Comparison of ENCODE assay signal across 1 cellular context in the genomic region with DNA sequence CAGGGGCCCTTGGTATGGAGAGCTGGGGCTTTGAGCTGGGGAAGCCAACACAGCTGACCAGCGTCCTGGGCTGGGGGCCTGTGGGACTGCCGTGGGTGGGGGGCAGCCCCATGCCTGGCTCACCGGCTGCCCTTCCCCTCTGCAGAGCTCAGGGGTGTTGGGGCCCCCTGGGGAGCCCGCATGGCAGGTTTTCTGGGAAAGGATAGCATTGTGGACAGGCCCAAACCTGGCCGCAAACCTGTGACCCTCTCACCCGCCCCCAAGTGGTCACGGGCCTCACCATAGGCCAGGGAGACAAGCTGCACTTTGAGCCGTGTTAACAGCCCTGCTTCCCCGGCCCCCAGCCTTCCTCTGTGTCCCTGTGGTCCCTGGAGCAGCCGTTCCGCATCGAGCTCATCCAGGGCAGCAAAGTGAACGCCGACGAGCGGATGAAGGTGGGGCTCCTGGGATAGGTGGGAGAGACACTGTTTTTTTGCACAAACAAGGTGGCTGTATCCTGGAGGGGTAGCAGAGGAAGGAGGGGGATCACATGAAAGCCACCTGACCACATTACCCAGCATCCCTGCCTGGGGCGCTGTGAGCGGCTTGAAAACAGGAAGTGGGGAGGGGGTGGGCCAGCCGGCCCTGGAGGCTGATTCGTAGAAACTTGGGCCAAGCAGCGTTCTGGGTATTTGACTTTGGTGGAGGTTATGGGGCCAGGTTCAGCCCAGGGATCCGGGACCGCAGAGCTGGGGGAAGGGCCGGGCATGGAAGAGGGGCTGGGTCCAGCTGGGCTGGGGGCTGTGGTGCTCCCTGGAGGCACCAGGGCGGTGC.
A peak's percentile ranks its signal among the peaks of the same experiment; 100 is the strongest.
TF ChIP-seq lines count a peak whose summit lies in the region.

No MANE protein-coding gene starts in this region.

TF ChIP-seq in HepG2, 621 proteins besides CTCF, POLR2A, EP300 and RAD21 (continued from another document and continues in another):
- TF ChIP-seq ZNF318 (CRISPR knock-in tag; IDR thresholded peaks at IDR 0.05) (0 out of 2 replicates have a peak, but pooled peaks have one; percentile 85), SOX5 (CRISPR knock-in tag; IDR thresholded peaks at IDR 0.05; ENCODE audit: borderline replicate concordance) (peak; percentile 44; the same call in 1 of the 2 replicates), TRIM24 (CRISPR knock-in tag; IDR thresholded peaks at IDR 0.05) (no peak), ZNF629 (CRISPR knock-in tag; conservative IDR thresholded peaks at IDR 0.05) (0 out of 2 replicates have a peak, but pooled peaks have one; percentile 14), ZNF570 (CRISPR knock-in tag; IDR thresholded peaks at IDR 0.05; ENCODE audit: borderline replicate concordance) (no peak), RBFOX2 (IDR thresholded peaks at IDR 0.05; ENCODE audit: low read depth, low read length) (peak; percentile 81), NFIB (CRISPR knock-in tag; IDR thresholded peaks at IDR 0.05; ENCODE audit: borderline replicate concordance) (no peak), ZNF383 (CRISPR knock-in tag; IDR thresholded peaks at IDR 0.05; ENCODE audit: borderline replicate concordance) (0 out of 2 replicates have a peak, but pooled peaks have one; percentile 47), ZNF280D (CRISPR knock-in tag; IDR thresholded peaks at IDR 0.05) (no peak; the same call in 1 of the 2 replicates), SAP130 (CRISPR knock-in tag; IDR thresholded peaks at IDR 0.05; ENCODE audit: low read depth) (peak; percentile 95), ZNF563 (CRISPR knock-in tag; IDR thresholded peaks at IDR 0.05) (0 out of 2 replicates have a peak, but pooled peaks have one; percentile 42), XRCC5 (optimal IDR thresholded peaks at IDR 0.05; ENCODE audit: low read length) (peak; percentile 67), ZMYM2 (CRISPR knock-in tag; IDR thresholded peaks at IDR 0.05) (peak; percentile 25; the same call in 1 of the 2 replicates), TCF7 (IDR thresholded peaks at IDR 0.05; ENCODE audit: low read depth) (no peak), ZFYVE20 (CRISPR knock-in tag; IDR thresholded peaks at IDR 0.05; ENCODE audit: borderline replicate concordance, low read depth) (no peak), NR1H2 (CRISPR knock-in tag; IDR thresholded peaks at IDR 0.05; ENCODE audit: borderline replicate concordance, low read depth) (no peak), ZNF768 (CRISPR knock-in tag; IDR thresholded peaks at IDR 0.05) (no peak)
- TF ChIP-seq, protein P1, sequence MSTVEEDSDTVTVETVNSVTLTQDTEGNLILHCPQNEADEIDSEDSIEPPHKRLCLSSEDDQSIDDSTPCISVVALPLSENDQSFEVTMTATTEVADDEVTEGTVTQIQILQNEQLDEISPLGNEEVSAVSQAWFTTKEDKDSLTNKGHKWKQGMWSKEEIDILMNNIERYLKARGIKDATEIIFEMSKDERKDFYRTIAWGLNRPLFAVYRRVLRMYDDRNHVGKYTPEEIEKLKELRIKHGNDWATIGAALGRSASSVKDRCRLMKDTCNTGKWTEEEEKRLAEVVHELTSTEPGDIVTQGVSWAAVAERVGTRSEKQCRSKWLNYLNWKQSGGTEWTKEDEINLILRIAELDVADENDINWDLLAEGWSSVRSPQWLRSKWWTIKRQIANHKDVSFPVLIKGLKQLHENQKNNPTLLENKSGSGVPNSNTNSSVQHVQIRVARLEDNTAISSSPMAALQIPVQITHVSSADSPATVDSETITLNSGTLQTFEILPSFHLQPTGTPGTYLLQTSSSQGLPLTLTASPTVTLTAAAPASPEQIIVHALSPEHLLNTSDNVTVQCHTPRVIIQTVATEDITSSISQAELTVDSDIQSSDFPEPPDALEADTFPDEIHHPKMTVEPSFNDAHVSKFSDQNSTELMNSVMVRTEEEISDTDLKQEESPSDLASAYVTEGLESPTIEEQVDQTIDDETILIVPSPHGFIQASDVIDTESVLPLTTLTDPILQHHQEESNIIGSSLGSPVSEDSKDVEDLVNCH (CRISPR knock-in tag; IDR thresholded peaks at IDR 0.05): 0 out of 2 replicates have a peak, but pooled peaks have one; percentile 26
- TF ChIP-seq, protein P2, sequence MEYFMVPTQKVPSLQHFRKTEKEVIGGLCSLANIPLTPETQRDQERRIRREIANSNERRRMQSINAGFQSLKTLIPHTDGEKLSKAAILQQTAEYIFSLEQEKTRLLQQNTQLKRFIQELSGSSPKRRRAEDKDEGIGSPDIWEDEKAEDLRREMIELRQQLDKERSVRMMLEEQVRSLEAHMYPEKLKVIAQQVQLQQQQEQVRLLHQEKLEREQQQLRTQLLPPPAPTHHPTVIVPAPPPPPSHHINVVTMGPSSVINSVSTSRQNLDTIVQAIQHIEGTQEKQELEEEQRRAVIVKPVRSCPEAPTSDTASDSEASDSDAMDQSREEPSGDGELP (IDR thresholded peaks at IDR 0.05; ENCODE audit: borderline replicate concordance, low read depth): peak; percentile 85
- TF ChIP-seq, protein P3, sequence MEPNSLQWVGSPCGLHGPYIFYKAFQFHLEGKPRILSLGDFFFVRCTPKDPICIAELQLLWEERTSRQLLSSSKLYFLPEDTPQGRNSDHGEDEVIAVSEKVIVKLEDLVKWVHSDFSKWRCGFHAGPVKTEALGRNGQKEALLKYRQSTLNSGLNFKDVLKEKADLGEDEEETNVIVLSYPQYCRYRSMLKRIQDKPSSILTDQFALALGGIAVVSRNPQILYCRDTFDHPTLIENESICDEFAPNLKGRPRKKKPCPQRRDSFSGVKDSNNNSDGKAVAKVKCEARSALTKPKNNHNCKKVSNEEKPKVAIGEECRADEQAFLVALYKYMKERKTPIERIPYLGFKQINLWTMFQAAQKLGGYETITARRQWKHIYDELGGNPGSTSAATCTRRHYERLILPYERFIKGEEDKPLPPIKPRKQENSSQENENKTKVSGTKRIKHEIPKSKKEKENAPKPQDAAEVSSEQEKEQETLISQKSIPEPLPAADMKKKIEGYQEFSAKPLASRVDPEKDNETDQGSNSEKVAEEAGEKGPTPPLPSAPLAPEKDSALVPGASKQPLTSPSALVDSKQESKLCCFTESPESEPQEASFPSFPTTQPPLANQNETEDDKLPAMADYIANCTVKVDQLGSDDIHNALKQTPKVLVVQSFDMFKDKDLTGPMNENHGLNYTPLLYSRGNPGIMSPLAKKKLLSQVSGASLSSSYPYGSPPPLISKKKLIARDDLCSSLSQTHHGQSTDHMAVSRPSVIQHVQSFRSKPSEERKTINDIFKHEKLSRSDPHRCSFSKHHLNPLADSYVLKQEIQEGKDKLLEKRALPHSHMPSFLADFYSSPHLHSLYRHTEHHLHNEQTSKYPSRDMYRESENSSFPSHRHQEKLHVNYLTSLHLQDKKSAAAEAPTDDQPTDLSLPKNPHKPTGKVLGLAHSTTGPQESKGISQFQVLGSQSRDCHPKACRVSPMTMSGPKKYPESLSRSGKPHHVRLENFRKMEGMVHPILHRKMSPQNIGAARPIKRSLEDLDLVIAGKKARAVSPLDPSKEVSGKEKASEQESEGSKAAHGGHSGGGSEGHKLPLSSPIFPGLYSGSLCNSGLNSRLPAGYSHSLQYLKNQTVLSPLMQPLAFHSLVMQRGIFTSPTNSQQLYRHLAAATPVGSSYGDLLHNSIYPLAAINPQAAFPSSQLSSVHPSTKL (CRISPR knock-in tag; IDR thresholded peaks at IDR 0.05): peak; percentile 63
- TF ChIP-seq, protein P4, sequence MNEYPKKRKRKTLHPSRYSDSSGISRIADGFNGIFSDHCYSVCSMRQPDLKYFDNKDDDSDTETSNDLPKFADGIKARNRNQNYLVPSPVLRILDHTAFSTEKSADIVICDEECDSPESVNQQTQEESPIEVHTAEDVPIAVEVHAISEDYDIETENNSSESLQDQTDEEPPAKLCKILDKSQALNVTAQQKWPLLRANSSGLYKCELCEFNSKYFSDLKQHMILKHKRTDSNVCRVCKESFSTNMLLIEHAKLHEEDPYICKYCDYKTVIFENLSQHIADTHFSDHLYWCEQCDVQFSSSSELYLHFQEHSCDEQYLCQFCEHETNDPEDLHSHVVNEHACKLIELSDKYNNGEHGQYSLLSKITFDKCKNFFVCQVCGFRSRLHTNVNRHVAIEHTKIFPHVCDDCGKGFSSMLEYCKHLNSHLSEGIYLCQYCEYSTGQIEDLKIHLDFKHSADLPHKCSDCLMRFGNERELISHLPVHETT (CRISPR knock-in tag; conservative IDR thresholded peaks at IDR 0.05): 0 out of 2 replicates have a peak, but pooled peaks have one; percentile 35
- TF ChIP-seq, protein P5, sequence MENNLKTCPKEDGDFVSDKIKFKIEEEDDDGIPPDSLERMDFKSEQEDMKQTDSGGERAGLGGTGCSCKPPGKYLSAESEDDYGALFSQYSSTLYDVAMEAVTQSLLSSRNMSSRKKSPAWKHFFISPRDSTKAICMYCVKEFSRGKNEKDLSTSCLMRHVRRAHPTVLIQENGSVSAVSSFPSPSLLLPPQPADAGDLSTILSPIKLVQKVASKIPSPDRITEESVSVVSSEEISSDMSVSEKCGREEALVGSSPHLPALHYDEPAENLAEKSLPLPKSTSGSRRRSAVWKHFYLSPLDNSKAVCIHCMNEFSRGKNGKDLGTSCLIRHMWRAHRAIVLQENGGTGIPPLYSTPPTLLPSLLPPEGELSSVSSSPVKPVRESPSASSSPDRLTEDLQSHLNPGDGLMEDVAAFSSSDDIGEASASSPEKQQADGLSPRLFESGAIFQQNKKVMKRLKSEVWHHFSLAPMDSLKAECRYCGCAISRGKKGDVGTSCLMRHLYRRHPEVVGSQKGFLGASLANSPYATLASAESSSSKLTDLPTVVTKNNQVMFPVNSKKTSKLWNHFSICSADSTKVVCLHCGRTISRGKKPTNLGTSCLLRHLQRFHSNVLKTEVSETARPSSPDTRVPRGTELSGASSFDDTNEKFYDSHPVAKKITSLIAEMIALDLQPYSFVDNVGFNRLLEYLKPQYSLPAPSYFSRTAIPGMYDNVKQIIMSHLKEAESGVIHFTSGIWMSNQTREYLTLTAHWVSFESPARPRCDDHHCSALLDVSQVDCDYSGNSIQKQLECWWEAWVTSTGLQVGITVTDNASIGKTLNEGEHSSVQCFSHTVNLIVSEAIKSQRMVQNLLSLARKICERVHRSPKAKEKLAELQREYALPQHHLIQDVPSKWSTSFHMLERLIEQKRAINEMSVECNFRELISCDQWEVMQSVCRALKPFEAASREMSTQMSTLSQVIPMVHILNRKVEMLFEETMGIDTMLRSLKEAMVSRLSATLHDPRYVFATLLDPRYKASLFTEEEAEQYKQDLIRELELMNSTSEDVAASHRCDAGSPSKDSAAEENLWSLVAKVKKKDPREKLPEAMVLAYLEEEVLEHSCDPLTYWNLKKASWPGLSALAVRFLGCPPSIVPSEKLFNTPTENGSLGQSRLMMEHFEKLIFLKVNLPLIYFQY (CRISPR knock-in tag; IDR thresholded peaks at IDR 0.05; ENCODE audit: borderline replicate concordance): no peak; the same call in 1 of the 2 replicates
